In the genomic region with DNA sequence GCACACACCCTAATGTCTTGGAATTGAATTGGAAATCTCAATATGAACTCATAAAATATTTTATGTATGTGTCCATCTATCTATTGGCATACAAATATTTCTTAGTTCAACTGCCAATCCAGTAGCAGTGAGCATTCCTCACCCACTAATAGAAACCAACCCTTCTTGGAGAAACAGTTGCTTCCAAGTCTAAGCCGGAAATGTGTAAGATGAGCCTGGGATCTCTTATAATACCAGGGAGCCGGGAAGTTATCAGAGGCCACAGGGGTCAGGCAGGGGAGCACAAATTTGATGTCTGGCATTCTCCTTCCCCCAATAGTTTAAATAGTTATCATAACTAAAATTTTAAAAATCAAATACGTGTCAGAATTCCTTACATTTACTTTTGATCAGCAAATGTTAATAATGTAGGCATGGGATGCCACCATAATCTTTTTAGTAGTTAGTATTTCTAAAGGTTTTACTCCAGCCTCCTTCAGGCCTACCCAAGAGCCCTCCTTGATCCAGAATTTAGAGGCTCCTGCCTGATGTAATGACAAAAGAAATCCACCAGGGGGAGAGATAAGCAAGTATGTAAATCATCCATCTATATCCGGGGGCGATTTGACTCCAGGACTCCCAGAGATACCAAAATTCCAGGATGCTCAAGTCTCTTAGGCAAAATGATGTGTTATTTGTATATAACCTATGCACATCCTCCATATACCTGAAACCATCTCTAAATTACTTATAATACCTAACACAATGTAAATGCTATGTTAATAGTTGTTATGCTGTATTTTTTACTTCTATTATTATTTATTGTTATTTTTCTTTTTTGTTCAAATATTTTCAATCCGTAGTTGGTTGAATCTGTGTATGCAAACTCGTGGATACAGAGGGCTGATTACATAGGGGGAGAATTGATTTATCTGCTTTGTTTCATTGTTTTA, we compare ENCODE assay signal across 1 cellular context.
TF ChIP-seq lines count a peak whose summit lies in the region.

No MANE protein-coding gene starts in this region.

TF ChIP-seq in GM12878, 131 proteins besides CTCF, POLR2A, EP300 and RAD21 (continued from another document):
- TF ChIP-seq ZNF384 (IDR thresholded peaks at IDR 0.05; ENCODE audit: borderline replicate concordance, low read depth, low read length) (no peak), NFIC (IDR thresholded peaks at IDR 0.05; ENCODE audit: low read depth, low read length) (no peak)
